ENCODE assay signal across 17 cellular contexts in genomic region chr1:7610936-7611335, GRCh38.
"Had no signal": no experiment of that assay in that cellular context is flagged by ENCODE, and none has a peak within 500 bp of the region (broad histone marks: within the 10 kb centered on the region; RNA-seq: fewer than 3 reads in every experiment).

No MANE protein-coding gene starts in this region.

- H3K4me3 ChIP-seq: coronary artery, heart left ventricle, ovary, testis, transverse colon had no signal

- H3K36me3 Mint-ChIP-seq: naive thymus-derived CD4-positive, alpha-beta T cell; stimulated activated effector memory CD8-positive, alpha-beta T cell treated with anti-CD3 and anti-CD28 coated beads, Interleukin-12 subunit alpha, Interleukin-12 subunit beta, amount 100 ng/mL, for 72 hours had no signal

- H3K4me1 Mint-ChIP-seq: stimulated activated effector memory CD8-positive, alpha-beta T cell treated with anti-CD3 and anti-CD28 coated beads, Interleukin-12 subunit alpha, Interleukin-12 subunit beta, amount 100 ng/mL, for 72 hours had no signal

- H3K27ac ChIP-seq: coronary artery, heart left ventricle, ovary, testis, transverse colon had no signal

- H3K36me3 ChIP-seq: heart left ventricle, ovary, transverse colon had no signal

- H3K9me3 Mint-ChIP-seq: stimulated activated effector memory CD8-positive, alpha-beta T cell treated with anti-CD3 and anti-CD28 coated beads, Interleukin-12 subunit alpha, Interleukin-12 subunit beta, amount 100 ng/mL, for 72 hours; stimulated activated naive CD8-positive, alpha-beta T cell treated with anti-CD3 and anti-CD28 coated beads, Interleukin-15, Interleukin-2, amounts not matched to agents 100 ng/mL and 50 ng/mL, for 24 hours had no signal

- H3K9me3 ChIP-seq: heart left ventricle, ovary, testis, transverse colon had no signal

- H3K4me3 Mint-ChIP-seq: endodermal cell; naive thymus-derived CD4-positive, alpha-beta T cell; stimulated activated effector memory CD8-positive, alpha-beta T cell treated with anti-CD3 and anti-CD28 coated beads, Interleukin-12 subunit alpha, Interleukin-12 subunit beta, amount 100 ng/mL, for 72 hours; stimulated activated naive CD8-positive, alpha-beta T cell treated with anti-CD3 and anti-CD28 coated beads, Interleukin-15, Interleukin-2, amounts not matched to agents 100 ng/mL and 50 ng/mL, for 24 hours had no signal

- H3K27ac Mint-ChIP-seq: naive thymus-derived CD4-positive, alpha-beta T cell; stimulated activated effector memory CD8-positive, alpha-beta T cell treated with anti-CD3 and anti-CD28 coated beads, Interleukin-12 subunit alpha, Interleukin-12 subunit beta, amount 100 ng/mL, for 72 hours; stimulated activated naive CD8-positive, alpha-beta T cell treated with anti-CD3 and anti-CD28 coated beads, Interleukin-15, Interleukin-2, amounts not matched to agents 100 ng/mL and 50 ng/mL, for 24 hours had no signal

- H3K4me1 ChIP-seq: testis, transverse colon had no signal

- DNase-seq: effector CD4-positive, alpha-beta T cell; endodermal cell; foreskin melanocyte; heart left ventricle; hippocampal formation; kidney glomerular epithelial cell; naive thymus-derived CD4-positive, alpha-beta T cell; nucleus accumbens; stimulated activated CD4-positive, alpha-beta T cell treated with anti-CD3 and anti-CD28 coated beads, Interleukin-4, amount 100 ng/mL, for 1 hour; stimulated activated CD8-positive, alpha-beta memory T cell treated with anti-CD3 and anti-CD28 coated beads, Interleukin-4, amount 100 ng/mL, for 48 hours; testis; transverse colon had no signal

- ATAC-seq: heart left ventricle; naive thymus-derived CD4-positive, alpha-beta T cell; right cardiac atrium; stimulated activated effector memory CD8-positive, alpha-beta T cell treated with anti-CD3 and anti-CD28 coated beads, Interleukin-12 subunit alpha, Interleukin-12 subunit beta, amount 100 ng/mL, for 72 hours had no signal

- H3K27me3 Mint-ChIP-seq: stimulated activated naive CD8-positive, alpha-beta T cell treated with anti-CD3 and anti-CD28 coated beads, Interleukin-15, Interleukin-2, amounts not matched to agents 100 ng/mL and 50 ng/mL, for 24 hours had no signal

- H3K27me3 ChIP-seq: heart left ventricle, ovary, testis, transverse colon had no signal
